Comparison of ENCODE assay signal across 8 cellular contexts in genomic region chr3:49170744-49171118, GRCh38. TPM values are rescaled to one million over a fixed set of nuclear protein-coding genes. Genes with fewer than 3 reads are reported as not detected.
DNase-seq lines count a peak whose midpoint lies in the region; ATAC-seq, FAIRE-seq and TF ChIP-seq lines count a peak whose summit lies in the region.

No MANE protein-coding gene starts in this region.

- peaks cover 15% of the 10 kb centered on the region for H3K36me3 ChIP-seq in left ventricle myocardium inferior
- H3K36me3 ChIP-seq in bronchial epithelial cell (ENCODE audit: control insufficient read depth, insufficient read depth, low read length) = peaks cover 11% of the 10 kb centered on the region
- H3K36me3 ChIP-seq in mucosa of stomach (ENCODE audit: control insufficient read depth, insufficient read depth, low read length) = no peaks in the 10 kb centered on the region

- H3K4me1 ChIP-seq in left ventricle myocardium inferior (peaks cover 70% of the 10 kb centered on the region), mucosa of stomach (ENCODE audit: control insufficient read depth, insufficient read depth, low read length) (peaks cover 34% of the 10 kb centered on the region)

- H3K9ac ChIP-seq in mucosa of stomach (ENCODE audit: low read length) = peak overlapping the region; percentile 83

- intact Hi-C loops in left ventricle myocardium inferior (cut with micrococcal nuclease) = loop anchor here (10.0 kb wide), 1 partner anchor 104 kb away; the partner anchor contains the start of gene C3orf62
- intact Hi-C loops in left ventricle myocardium superior (cut with micrococcal nuclease) = loop anchor here (10.0 kb wide), 1 partner anchor 104 kb away; the partner anchor contains the start of gene C3orf62

- H3K27me3 ChIP-seq in left ventricle myocardium inferior (ENCODE audit: low read depth) (no peaks in the 10 kb centered on the region), bronchial epithelial cell (ENCODE audit: control insufficient read depth, insufficient read depth, low read length) (no peaks in the 10 kb centered on the region), mucosa of stomach (ENCODE audit: control insufficient read depth, insufficient read depth, low read length) (no peaks in the 10 kb centered on the region)

- FAIRE-seq in bronchial epithelial cell (lab: Jason Lieb, UNC) = no peak

- H3K4me3 ChIP-seq in left ventricle myocardium inferior (peak overlapping the region; percentile 84), bronchial epithelial cell (ENCODE audit: low read depth, low read length) (peak overlapping the region; percentile 71), mucosa of stomach (ENCODE audit: low read length) (peak overlapping the region; percentile 42)

- H3K27ac ChIP-seq in left ventricle myocardium inferior (replicated peaks) = peak overlapping the region; percentile 94

- DNase-seq in left ventricle myocardium inferior (no peak), left ventricle myocardium superior (no peak), bronchial epithelial cell (ENCODE audit: low read depth) (no peak), omental fat pad (ENCODE audit: low spot score) (no peak)

- TF ChIP-seq CTCF in left ventricle myocardium inferior (IDR thresholded peaks at IDR 0.05; ENCODE audit: borderline replicate concordance) = no peak
- no peak for TF ChIP-seq CTCF in bronchial epithelial cell (IDR thresholded peaks at IDR 0.05; ENCODE audit: insufficient read depth, low read length, severe bottlenecking)
- no peak for TF ChIP-seq CTCF in omental fat pad (IDR thresholded peaks at IDR 0.05)

- no peak for ATAC-seq in left ventricle myocardium superior
- ATAC-seq in GM18519 (IDR thresholded peaks at IDR 0.05; ENCODE audit: low FRiP score, unreplicated experiment) = no peak
- ATAC-seq in HG02610 (IDR thresholded peaks at IDR 0.05; ENCODE audit: unreplicated experiment) = no peak
- no peak for ATAC-seq in omental fat pad (ENCODE audit: low FRiP score)
- ATAC-seq in GM21717 (IDR thresholded peaks at IDR 0.05; ENCODE audit: unreplicated experiment) = no peak

- H3K9me3 ChIP-seq in left ventricle myocardium inferior (replicated peaks) = no peaks in the 10 kb centered on the region
- H3K9me3 ChIP-seq in mucosa of stomach (ENCODE audit: control insufficient read depth, low read length) = peaks cover 5% of the 10 kb centered on the region

RNA-seq across cellular contexts. Expression of gene KLHDC8B, which starts 0.7 kb away (rescaled TPM):
- total RNA-seq in left ventricle myocardium inferior (92.5 TPM), left ventricle myocardium superior (95.1 TPM), bronchial epithelial cell (37.9 and 95.5 TPM in 2 replicates), omental fat pad (100 to 1,000 TPM in 1 of 4 donors, 10 to 100 TPM in 3; 55.0 to 123 (median 65.5) TPM)

RNA-seq across cellular contexts. Expression of gene CCDC71, which starts 4.6 kb away (rescaled TPM):
- total RNA-seq in left ventricle myocardium inferior (11.9 TPM), left ventricle myocardium superior (10.2 TPM), bronchial epithelial cell (19.1 and 19.5 TPM in 2 replicates), omental fat pad (10 to 100 TPM; 20.7 to 29.9 (median 26.8) TPM)

RNA-seq across cellular contexts. Expression of gene LAMB2, which starts 37.9 kb away (rescaled TPM):
- total RNA-seq in left ventricle myocardium inferior (772 TPM), left ventricle myocardium superior (798 TPM), bronchial epithelial cell (174 and 189 TPM in 2 replicates), omental fat pad (100 to 1,000 TPM; 334 to 564 (median 415) TPM)

RNA-seq across cellular contexts. Expression of gene USP19, which starts 50.1 kb away (rescaled TPM):
- 62.5 TPM for total RNA-seq in left ventricle myocardium inferior
- 64.6 TPM for total RNA-seq in left ventricle myocardium superior
- 39.5 and 44.4 TPM in 2 replicates for total RNA-seq in bronchial epithelial cell
- total RNA-seq in omental fat pad = 10 to 100 TPM; 30.7 to 63.5 (median 45.4) TPM
